Comparison of ENCODE assay signal across 19 cellular contexts in the genomic region with DNA sequence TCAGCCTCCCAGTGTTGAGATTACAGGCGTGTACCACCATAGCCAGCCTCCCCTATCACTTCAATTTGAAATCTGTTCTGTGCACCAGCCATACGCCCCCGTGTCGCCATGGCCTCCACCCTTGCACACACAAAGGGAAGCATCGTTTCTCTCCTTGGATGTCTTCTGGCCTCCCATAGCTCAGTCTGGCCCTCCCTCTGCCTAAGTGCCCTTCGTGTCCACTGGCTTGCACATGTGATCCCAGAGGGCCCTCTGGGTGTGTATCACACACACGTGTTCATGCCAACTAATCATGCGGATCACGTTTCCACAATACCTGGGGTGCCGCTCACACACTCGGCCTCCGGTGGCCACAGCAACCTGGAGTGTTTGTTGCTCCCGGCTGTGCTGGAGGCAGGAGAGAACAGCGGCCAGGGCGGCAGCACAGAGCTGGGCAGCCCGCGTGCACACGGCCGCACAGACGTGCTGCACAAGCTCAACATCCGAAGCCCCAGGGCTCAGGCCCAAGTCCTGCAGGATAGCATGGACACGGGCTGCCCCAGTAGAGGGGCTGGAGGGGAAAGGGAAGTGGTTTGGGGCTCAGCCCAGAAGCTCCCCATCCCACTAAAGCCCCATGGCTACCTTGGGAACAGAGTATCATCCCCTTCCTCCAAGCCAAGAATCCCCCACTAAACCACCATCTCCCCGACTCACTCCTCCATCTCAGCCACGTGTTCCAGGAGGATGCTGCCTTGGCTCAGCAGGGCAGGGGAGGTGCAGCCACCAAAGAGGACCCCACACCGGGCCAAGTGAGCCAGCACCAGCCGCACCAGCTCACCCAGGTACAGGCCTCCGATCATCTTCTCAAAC. TPM values are rescaled to one million over a fixed set of nuclear protein-coding genes. Genes with fewer than 3 reads are reported as not detected.
DNase-seq lines count a peak whose midpoint lies in the region; ATAC-seq and TF ChIP-seq lines count a peak whose summit lies in the region.
"Had no signal": no experiment of that assay in that cellular context is flagged by ENCODE, and none has a peak within 500 bp of the region (broad histone marks: within the 10 kb centered on the region; RNA-seq: fewer than 3 reads in every experiment).

No MANE protein-coding gene starts in this region.

- H3K27ac Mint-ChIP-seq in natural killer cell treated with Interleukin-12 subunit alpha and Interleukin-12 subunit beta and Interleukin-15 and Interleukin-18, amount 100 ng/mL, for 72 hours = no peak overlapping the region
- H3K27ac Mint-ChIP-seq in natural killer cell = no peak overlapping the region
- no peak overlapping the region for H3K27ac Mint-ChIP-seq in activated T-cell treated with anti-CD3 and anti-CD28 coated beads, Interleukin-2, amount 50 U/mL, for 24 hours
- H3K27ac Mint-ChIP-seq: GM23338, HFFc6 had no signal

- TF ChIP-seq POLR2A in suprapubic skin (IDR thresholded peaks at IDR 0.05) = no peak

- whole genome bisulfite sequencing in suprapubic skin = 85% methylated on average over 10 of the region's 27 CpGs

- H3K36me3 Mint-ChIP-seq in natural killer cell treated with Interleukin-12 subunit alpha and Interleukin-12 subunit beta and Interleukin-15 and Interleukin-18, amount 100 ng/mL, for 72 hours = no peaks in the 10 kb centered on the region
- no peaks in the 10 kb centered on the region for H3K36me3 Mint-ChIP-seq in natural killer cell
- no peaks in the 10 kb centered on the region for H3K36me3 Mint-ChIP-seq in activated T-cell treated with anti-CD3 and anti-CD28 coated beads, Interleukin-2, amount 50 U/mL, for 24 hours (ENCODE audit: low read depth)

- no peak for TF ChIP-seq EP300 in suprapubic skin (IDR thresholded peaks at IDR 0.05)

- H3K9me3 ChIP-seq in left lung = no peaks in the 10 kb centered on the region
- H3K9me3 ChIP-seq in suprapubic skin = no peaks in the 10 kb centered on the region
- H3K9me3 ChIP-seq: BLaER1 treated with 17β-estradiol and CSF1 and Interleukin-3, amounts not matched to agents 10 nM and 100 nM had no signal

- peaks cover 0 to 84% of the 10 kb centered on the region in 2 donors for H3K36me3 ChIP-seq in left lung
- H3K36me3 ChIP-seq in suprapubic skin = no peaks in the 10 kb centered on the region

- H3K4me3 Mint-ChIP-seq in natural killer cell treated with Interleukin-12 subunit alpha and Interleukin-12 subunit beta and Interleukin-15 and Interleukin-18, amount 100 ng/mL, for 72 hours = no peak overlapping the region
- no peak overlapping the region for H3K4me3 Mint-ChIP-seq in natural killer cell
- H3K4me3 Mint-ChIP-seq in activated T-cell treated with anti-CD3 and anti-CD28 coated beads, Interleukin-2, amount 50 U/mL, for 24 hours = no peak overlapping the region
- H3K4me3 Mint-ChIP-seq: GM23338, HFFc6 had no signal

- intact Hi-C loops in natural killer cell (cut with micrococcal nuclease) = no loop called here
- intact Hi-C loops in left lung (cut with DNase I) = no loop called here

- ATAC-seq in natural killer cell treated with Interleukin-12 subunit alpha and Interleukin-12 subunit beta and Interleukin-15 and Interleukin-18, amount 100 ng/mL, for 72 hours = no peak
- ATAC-seq in natural killer cell (no peak), left lung (no peak)
- ATAC-seq: GM12878, PC-3 had no signal

- peaks cover 0 to 3% of the 10 kb centered on the region in 2 donors for H3K4me1 Mint-ChIP-seq in natural killer cell treated with Interleukin-12 subunit alpha and Interleukin-12 subunit beta and Interleukin-15 and Interleukin-18, amount 100 ng/mL, for 72 hours (ENCODE audit: low read depth in 2 of 2)
- H3K4me1 Mint-ChIP-seq in natural killer cell = no peaks in the 10 kb centered on the region
- H3K4me1 Mint-ChIP-seq in activated T-cell treated with anti-CD3 and anti-CD28 coated beads, Interleukin-2, amount 50 U/mL, for 24 hours (ENCODE audit: low read depth) = peaks cover 5% of the 10 kb centered on the region

- H3K4me1 ChIP-seq in left lung = peaks cover 0 to 17% of the 10 kb centered on the region in 2 donors
- H3K4me1 ChIP-seq in suprapubic skin = no peaks in the 10 kb centered on the region

- H3K27me3 ChIP-seq in left lung = peaks cover 0 to 5% of the 10 kb centered on the region in 2 donors
- H3K27me3 ChIP-seq in suprapubic skin = no peaks in the 10 kb centered on the region

- H3K9me3 Mint-ChIP-seq in natural killer cell treated with Interleukin-12 subunit alpha and Interleukin-12 subunit beta and Interleukin-15 and Interleukin-18, amount 100 ng/mL, for 72 hours = no peaks in the 10 kb centered on the region
- no peaks in the 10 kb centered on the region for H3K9me3 Mint-ChIP-seq in natural killer cell
- H3K9me3 Mint-ChIP-seq in activated T-cell treated with anti-CD3 and anti-CD28 coated beads, Interleukin-2, amount 50 U/mL, for 24 hours = no peaks in the 10 kb centered on the region
- H3K9me3 Mint-ChIP-seq: GM23338, HFFc6 had no signal

- peaks cover 9 to 12% of the 10 kb centered on the region in 2 donors for H3K27me3 Mint-ChIP-seq in natural killer cell treated with Interleukin-12 subunit alpha and Interleukin-12 subunit beta and Interleukin-15 and Interleukin-18, amount 100 ng/mL, for 72 hours
- peaks cover 4 to 15% of the 10 kb centered on the region in 2 donors for H3K27me3 Mint-ChIP-seq in natural killer cell (ENCODE audit: low read depth in 2 of 2)
- H3K27me3 Mint-ChIP-seq in activated T-cell treated with anti-CD3 and anti-CD28 coated beads, Interleukin-2, amount 50 U/mL, for 24 hours = no peaks in the 10 kb centered on the region

- H3K27ac ChIP-seq in left lung = no peak overlapping the region
- H3K27ac ChIP-seq in suprapubic skin = no peak overlapping the region
- H3K27ac ChIP-seq: 22Rv1; BLaER1 treated with 17β-estradiol and CSF1 and Interleukin-3, amounts not matched to agents 10 nM and 100 nM; SK-N-MC had no signal

- TF ChIP-seq CTCF in natural killer cell (IDR thresholded peaks at IDR 0.05) (no peak), left lung (IDR thresholded peaks at IDR 0.05) (no peak), suprapubic skin (IDR thresholded peaks at IDR 0.05) (no peak)

- DNase-seq in NCI-H1417 (lab: John Stamatoyannopoulos, UW) (peak in 2 of 3 experiments; percentile 2 to 17), NCI-H1417 treated with DMSO at 0.1 percent for 48 hours (lab: John Stamatoyannopoulos, UW) (no peak), natural killer cell (no peak), left lung (peak; percentile 19 to 64), suprapubic skin (ENCODE audit: low spot score in 2 of 2) (peak; percentile 50 to 68), D341Med (ENCODE audit: low spot score) (no peak)
- DNase-seq in natural killer cell treated with Interleukin-12 subunit alpha and Interleukin-12 subunit beta and Interleukin-15 and Interleukin-18, amount 100 ng/mL, for 72 hours (ENCODE audit: low spot score) = peak; percentile 59
- DNase-seq in activated T-cell treated with anti-CD3 and anti-CD28 coated beads, Interleukin-2, amount 50 U/mL, for 24 hours = no peak
- DNase-seq: COR-L47, DMS53, HFFc6, KBM-7, NCI-H526, PC-3 had no signal

- H3K4me3 ChIP-seq in left lung = no peak overlapping the region
- H3K4me3 ChIP-seq in suprapubic skin = no peak overlapping the region
- H3K4me3 ChIP-seq: BLaER1 treated with 17β-estradiol and CSF1 and Interleukin-3, amounts not matched to agents 10 nM and 100 nM; GM12878; GM23338; SK-N-MC had no signal

RNA-seq across cellular contexts. Expression of gene HK3, which starts 10.9 kb away (rescaled TPM):
- 10 to 100 TPM in 1 of 2 donors, under 1 TPM in 1; 0.36 to 13.3 TPM for total RNA-seq in natural killer cell treated with Interleukin-12 subunit alpha and Interleukin-12 subunit beta and Interleukin-15 and Interleukin-18, amount 100 ng/mL, for 72 hours
- total RNA-seq in natural killer cell (10 to 100 TPM in 2 of 3 donors, 1 to 10 TPM in 1; 6.6 to 56.1 (median 26.2) TPM), left lung (10 to 100 TPM; 29.0 to 97.0 TPM), suprapubic skin (1 to 10 TPM in 1 of 4 donors, under 1 TPM in 3; 0.16 to 1.0 (median 0.83) TPM)
- total RNA-seq: GM23338, HFFc6, PC-3 had no signal

Comparison
In these comparisons a context has a peak if more than half of its experiments do, and no peak if none do; other contexts are left out.
1. DNase-seq: peak in NCI-H1417 (2 of 3), natural killer cell treated with Interleukin-12 subunit alpha and Interleukin-12 subunit beta and Interleukin-15 and Interleukin-18, amount 100 ng/mL, for 72 hours (single experiment), left lung (2 of 2) and suprapubic skin (2 of 2); none in NCI-H1417 treated with DMSO at 0.1 percent for 48 hours (single experiment), natural killer cell (single experiment), D341Med (single experiment) and activated T-cell treated with anti-CD3 and anti-CD28 coated beads, Interleukin-2, amount 50 U/mL, for 24 hours (single experiment).